Comparison of ENCODE assay signal across 1 cellular context in genomic region chr6:37490466-37491015, GRCh38.
TF ChIP-seq lines count a peak whose summit lies in the region.

No MANE protein-coding gene starts in this region.

TF ChIP-seq in GM12878, 131 proteins besides CTCF, POLR2A, EP300 and RAD21:
- TF ChIP-seq SPI1 (IDR thresholded peaks at IDR 0.05; ENCODE audit: borderline replicate concordance, insufficient read depth, low read depth, low read length) (no peak), POLR2AphosphoS5 (IDR thresholded peaks at IDR 0.05; ENCODE audit: low read length) (0 out of 2 replicates have a peak, but pooled peaks have one; percentile 26)
